22 cellular contexts compared by ENCODE assay signal in the genomic region with DNA sequence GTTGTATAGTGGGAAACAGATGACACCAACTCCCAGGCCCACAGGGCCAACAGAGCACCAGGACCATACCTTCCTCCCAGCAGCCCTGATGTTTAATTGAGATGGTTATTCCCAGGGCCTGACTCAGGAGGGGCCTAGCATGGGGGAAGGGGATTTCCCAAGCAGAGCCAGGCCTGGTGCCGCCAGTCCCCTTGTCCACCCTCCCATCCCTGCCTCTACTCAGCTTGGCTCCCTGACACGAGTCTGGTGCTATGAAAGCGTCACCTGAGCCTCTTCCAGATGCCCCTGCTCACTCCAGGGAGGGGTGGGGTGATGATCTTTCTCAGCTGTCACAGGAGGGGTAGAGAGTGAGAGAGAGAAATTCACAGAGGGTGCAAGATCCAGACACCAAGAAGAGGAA.
DNase-seq lines count a peak whose midpoint lies in the region; ATAC-seq and TF ChIP-seq lines count a peak whose summit lies in the region.
"Had no signal": no experiment of that assay in that cellular context is flagged by ENCODE, and none has a peak within 500 bp of the region (broad histone marks: within the 10 kb centered on the region; RNA-seq: fewer than 3 reads in every experiment).

No MANE protein-coding gene starts in this region.

- no peak overlapping the region for H3K27ac ChIP-seq in right atrium auricular region
- H3K27ac ChIP-seq: A549, KMS-11 had no signal

- no peaks in the 10 kb centered on the region for H3K36me3 ChIP-seq in right atrium auricular region
- H3K36me3 ChIP-seq in mucosa of descending colon (ENCODE audit: low read depth) = no peaks in the 10 kb centered on the region

- no peaks in the 10 kb centered on the region for H3K9me3 ChIP-seq in right atrium auricular region
- H3K9me3 ChIP-seq in T-helper 17 cell (ENCODE audit: control insufficient read depth, low read length, poor library complexity, severe bottlenecking) = no peaks in the 10 kb centered on the region
- no peaks in the 10 kb centered on the region for H3K9me3 ChIP-seq in mucosa of descending colon
- H3K9me3 ChIP-seq: A549 had no signal

- H3K4me1 ChIP-seq in right atrium auricular region = peaks cover 0 to 6% of the 10 kb centered on the region in 2 donors
- H3K4me1 ChIP-seq in mucosa of descending colon (ENCODE audit: low read depth) = no peaks in the 10 kb centered on the region
- H3K4me1 ChIP-seq: A549 had no signal

- ATAC-seq in left ventricle myocardium superior (peak; percentile 53), T-helper 17 cell (no peak), natural killer cell (no peak), mucosa of descending colon (no peak)
- no peak for ATAC-seq in activated naive CD8-positive, alpha-beta T cell treated with anti-CD3 and anti-CD28 coated beads, Interleukin-2, amount 50 U/mL, for 24 hours
- ATAC-seq: A549, GM12878, HCT116, Panc1, SK-N-SH treated with all-trans-retinoic acid at 6 μM for 48 hours had no signal

- no peaks in the 10 kb centered on the region for H3K27me3 ChIP-seq in right atrium auricular region

- no peaks in the 10 kb centered on the region for H3K27me3 Mint-ChIP-seq in T-helper 17 cell
- no peaks in the 10 kb centered on the region for H3K27me3 Mint-ChIP-seq in nephron (ENCODE audit: low read depth)
- no peaks in the 10 kb centered on the region for H3K27me3 Mint-ChIP-seq in natural killer cell (ENCODE audit: low read depth in 2 of 2)
- no peaks in the 10 kb centered on the region for H3K27me3 Mint-ChIP-seq in activated naive CD8-positive, alpha-beta T cell treated with anti-CD3 and anti-CD28 coated beads, Interleukin-2, amount 50 U/mL, for 24 hours
- H3K27me3 Mint-ChIP-seq: B cell had no signal

- H3K4me1 Mint-ChIP-seq in T-helper 17 cell (no peaks in the 10 kb centered on the region), nephron (peaks cover 53% of the 10 kb centered on the region), natural killer cell (no peaks in the 10 kb centered on the region)
- H3K4me1 Mint-ChIP-seq in activated naive CD8-positive, alpha-beta T cell treated with anti-CD3 and anti-CD28 coated beads, Interleukin-2, amount 50 U/mL, for 24 hours = no peaks in the 10 kb centered on the region
- H3K4me1 Mint-ChIP-seq: B cell had no signal

- TF ChIP-seq CTCF in right atrium auricular region (IDR thresholded peaks at IDR 0.05) (no peak), nephron (IDR thresholded peaks at IDR 0.05; ENCODE audit: unreplicated experiment in 3 of 3) (no peak), natural killer cell (IDR thresholded peaks at IDR 0.05) (no peak), mucosa of descending colon (IDR thresholded peaks at IDR 0.05) (no peak)

- H3K27ac Mint-ChIP-seq in T-helper 17 cell = peak overlapping the region; percentile 81
- H3K27ac Mint-ChIP-seq in nephron = peak overlapping the region; percentile 59 to 85 (median 80)
- peak overlapping the region in 1 of 2 donors; percentile 70 for H3K27ac Mint-ChIP-seq in natural killer cell
- H3K27ac Mint-ChIP-seq in activated naive CD8-positive, alpha-beta T cell treated with anti-CD3 and anti-CD28 coated beads, Interleukin-2, amount 50 U/mL, for 24 hours = no peak overlapping the region
- H3K27ac Mint-ChIP-seq: B cell had no signal

- no peaks in the 10 kb centered on the region for H3K36me3 Mint-ChIP-seq in T-helper 17 cell (ENCODE audit: low read depth)
- no peaks in the 10 kb centered on the region for H3K36me3 Mint-ChIP-seq in nephron (ENCODE audit: low read depth)
- H3K36me3 Mint-ChIP-seq in natural killer cell = no peaks in the 10 kb centered on the region
- no peaks in the 10 kb centered on the region for H3K36me3 Mint-ChIP-seq in activated naive CD8-positive, alpha-beta T cell treated with anti-CD3 and anti-CD28 coated beads, Interleukin-2, amount 50 U/mL, for 24 hours (ENCODE audit: low read depth)

- H3K4me3 Mint-ChIP-seq in T-helper 17 cell = no peak overlapping the region
- H3K4me3 Mint-ChIP-seq in nephron = no peak overlapping the region
- no peak overlapping the region for H3K4me3 Mint-ChIP-seq in natural killer cell
- no peak overlapping the region for H3K4me3 Mint-ChIP-seq in activated naive CD8-positive, alpha-beta T cell treated with anti-CD3 and anti-CD28 coated beads, Interleukin-2, amount 50 U/mL, for 24 hours
- H3K4me3 Mint-ChIP-seq: B cell had no signal

- no peak overlapping the region for H3K4me3 ChIP-seq in right atrium auricular region
- H3K4me3 ChIP-seq in mucosa of descending colon = no peak overlapping the region
- H3K4me3 ChIP-seq: A549, GM12878 had no signal

- DNase-seq in left ventricle myocardium superior (no peak), right atrium auricular region (ENCODE audit: low spot score) (no peak), T-helper 17 cell (no peak), natural killer cell (no peak), mucosa of descending colon (no peak)
- DNase-seq in activated naive CD8-positive, alpha-beta T cell treated with anti-CD3 and anti-CD28 coated beads, Interleukin-2, amount 50 U/mL, for 24 hours = no peak
- DNase-seq: EL, GOT3, IMR-90, NCI-H1105, NCI-H146, NCI-H2029, NCI-H446, SIG-M5 had no signal

- H3K9me3 Mint-ChIP-seq in nephron (peaks cover 3% of the 10 kb centered on the region), natural killer cell (no peaks in the 10 kb centered on the region)
- H3K9me3 Mint-ChIP-seq in activated naive CD8-positive, alpha-beta T cell treated with anti-CD3 and anti-CD28 coated beads, Interleukin-2, amount 50 U/mL, for 24 hours = no peaks in the 10 kb centered on the region

- intact Hi-C loops in left ventricle myocardium superior (cut with micrococcal nuclease) (no loop called here), natural killer cell (cut with micrococcal nuclease) (no loop called here), mucosa of descending colon (cut with DNase I, micrococcal nuclease) (no loop called here)
